In the genomic region with DNA sequence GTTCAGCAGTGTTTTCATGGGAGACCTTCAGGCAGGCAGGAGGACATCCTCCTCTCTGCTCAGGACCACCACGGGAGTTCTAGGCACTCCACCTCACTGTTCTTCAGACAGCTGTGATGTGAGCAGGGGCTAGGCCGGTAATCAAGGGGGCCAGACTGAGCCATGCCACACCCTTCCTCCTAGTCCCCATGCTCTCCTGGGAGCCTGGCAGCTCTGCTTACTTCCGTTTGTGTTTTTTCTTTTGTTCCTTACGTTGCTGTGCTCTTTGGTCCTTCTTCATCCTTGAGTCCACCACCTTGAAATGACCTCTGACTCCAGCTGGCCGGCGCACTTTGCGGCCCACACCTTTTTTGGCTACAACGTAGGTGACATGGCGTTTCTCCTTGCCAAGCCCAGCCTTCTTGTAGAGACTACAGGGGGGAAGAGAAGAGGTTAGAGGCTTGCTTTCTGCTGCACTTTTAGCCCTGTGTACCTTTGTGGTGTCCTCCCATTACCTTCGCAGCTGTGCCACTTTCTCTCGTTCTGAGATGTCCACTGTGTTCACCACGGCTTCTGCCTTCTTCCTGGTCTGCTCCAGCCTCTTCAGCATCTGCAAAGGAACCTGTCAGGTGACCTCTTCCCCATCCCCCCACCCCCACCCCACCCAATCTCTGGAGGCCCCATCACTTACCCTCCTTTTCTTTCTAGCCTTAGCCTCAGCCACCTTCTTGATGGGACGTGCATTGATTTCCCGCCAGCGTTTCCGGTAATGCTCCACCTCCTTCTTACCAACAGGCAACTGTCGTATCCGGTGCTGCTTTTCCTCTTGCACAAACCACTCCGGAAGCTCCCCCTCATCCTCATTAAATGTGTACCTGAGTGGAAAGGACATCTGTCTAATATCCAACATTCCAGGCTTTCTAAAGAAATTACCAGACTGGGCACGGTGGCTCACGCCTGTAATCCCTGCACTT, we compare ENCODE assay signal across 12 cellular contexts. TPM values are rescaled to one million over a fixed set of nuclear protein-coding genes. Genes with fewer than 3 reads are reported as not detected.
DNase-seq lines count a peak whose midpoint lies in the region; ATAC-seq and TF ChIP-seq lines count a peak whose summit lies in the region.
"Had no signal": no experiment of that assay in that cellular context is flagged by ENCODE, and none has a peak within 500 bp of the region (broad histone marks: within the 10 kb centered on the region; RNA-seq: fewer than 3 reads in every experiment).

No MANE protein-coding gene starts in this region.

- intact Hi-C loops in natural killer cell (cut with micrococcal nuclease): no loop called here

- TF ChIP-seq CTCF in natural killer cell (IDR thresholded peaks at IDR 0.05): no peak

- peaks cover 28 to 32% of the 10 kb centered on the region in 2 donors for H3K4me1 Mint-ChIP-seq in natural killer cell treated with Interleukin-12 subunit alpha and Interleukin-12 subunit beta and Interleukin-15 and Interleukin-18, amount 100 ng/mL, for 72 hours (ENCODE audit: low read depth in 2 of 2)
- peaks cover 8 to 24% of the 10 kb centered on the region in 2 donors for H3K4me1 Mint-ChIP-seq in natural killer cell

- peaks cover 49% of the 10 kb centered on the region for H3K36me3 Mint-ChIP-seq in natural killer cell treated with Interleukin-12 subunit alpha and Interleukin-12 subunit beta and Interleukin-15 and Interleukin-18, amount 100 ng/mL, for 72 hours
- H3K36me3 Mint-ChIP-seq in natural killer cell: peaks cover 31% of the 10 kb centered on the region
- peaks cover 31 to 67% of the 10 kb centered on the region in 2 donors for H3K36me3 Mint-ChIP-seq in activated naive CD4-positive, alpha-beta T cell treated with anti-CD3 and anti-CD28 coated beads, Interleukin-2, amount 50 U/mL, for 72 hours

- H3K4me3 Mint-ChIP-seq in natural killer cell treated with Interleukin-12 subunit alpha and Interleukin-12 subunit beta and Interleukin-15 and Interleukin-18, amount 100 ng/mL, for 72 hours: no peak overlapping the region
- no peak overlapping the region for H3K4me3 Mint-ChIP-seq in natural killer cell

- H3K27me3 Mint-ChIP-seq in natural killer cell treated with Interleukin-12 subunit alpha and Interleukin-12 subunit beta and Interleukin-15 and Interleukin-18, amount 100 ng/mL, for 72 hours: no peaks in the 10 kb centered on the region
- no peaks in the 10 kb centered on the region for H3K27me3 Mint-ChIP-seq in natural killer cell (ENCODE audit: low read depth in 2 of 2)

- no peak for DNase-seq in natural killer cell treated with Interleukin-12 subunit alpha and Interleukin-12 subunit beta and Interleukin-15 and Interleukin-18, amount 100 ng/mL, for 72 hours (ENCODE audit: low spot score)
- no peak for DNase-seq in natural killer cell
- no peak for DNase-seq in activated naive CD4-positive, alpha-beta T cell treated with anti-CD3 and anti-CD28 coated beads, Interleukin-2, amount 50 U/mL, for 72 hours (ENCODE audit: low spot score in 2 of 2)
- peak; percentile 19 for DNase-seq in kidney tubule cell (ENCODE audit: low spot score)
- DNase-seq in cerebellar nuclear complex (lab: John Stamatoyannopoulos, UW): no peak
- no peak for DNase-seq in HCEC 1CT
- DNase-seq in DMS 273 (lab: John Stamatoyannopoulos, UW; ENCODE audit: unreplicated experiment): no peak
- DNase-seq: foreskin melanocyte, lower lobe of right lung, NCI-H2029, psoas muscle had no signal

- H3K9me3 Mint-ChIP-seq in natural killer cell treated with Interleukin-12 subunit alpha and Interleukin-12 subunit beta and Interleukin-15 and Interleukin-18, amount 100 ng/mL, for 72 hours: no peaks in the 10 kb centered on the region
- no peaks in the 10 kb centered on the region for H3K9me3 Mint-ChIP-seq in natural killer cell
- no peaks in the 10 kb centered on the region for H3K9me3 Mint-ChIP-seq in activated naive CD4-positive, alpha-beta T cell treated with anti-CD3 and anti-CD28 coated beads, Interleukin-2, amount 50 U/mL, for 72 hours

- peak overlapping the region; percentile 70 to 92 for H3K27ac Mint-ChIP-seq in natural killer cell treated with Interleukin-12 subunit alpha and Interleukin-12 subunit beta and Interleukin-15 and Interleukin-18, amount 100 ng/mL, for 72 hours
- peak overlapping the region in 1 of 2 donors; percentile 70 for H3K27ac Mint-ChIP-seq in natural killer cell
- H3K27ac Mint-ChIP-seq in activated naive CD4-positive, alpha-beta T cell treated with anti-CD3 and anti-CD28 coated beads, Interleukin-2, amount 50 U/mL, for 72 hours: peak overlapping the region; percentile 87 to 94

- ATAC-seq in natural killer cell treated with Interleukin-12 subunit alpha and Interleukin-12 subunit beta and Interleukin-15 and Interleukin-18, amount 100 ng/mL, for 72 hours: peak; percentile 22 to 48
- ATAC-seq in natural killer cell: no peak
- ATAC-seq in activated naive CD4-positive, alpha-beta T cell treated with anti-CD3 and anti-CD28 coated beads, Interleukin-2, amount 50 U/mL, for 72 hours: peak; percentile 22 to 30
- ATAC-seq in GM21423 (IDR thresholded peaks at IDR 0.05; ENCODE audit: unreplicated experiment): no peak
- ATAC-seq: lower lobe of right lung had no signal

RNA-seq across cellular contexts. Expression of gene PSMC5, which starts 7.4 kb away (rescaled TPM):
- 100 to 1,000 TPM; 163 to 202 TPM for total RNA-seq in natural killer cell treated with Interleukin-12 subunit alpha and Interleukin-12 subunit beta and Interleukin-15 and Interleukin-18, amount 100 ng/mL, for 72 hours
- 100 to 1,000 TPM in 2 of 3 donors, 10 to 100 TPM in 1; 91.3 to 114 (median 100) TPM for total RNA-seq in natural killer cell
- total RNA-seq in activated naive CD4-positive, alpha-beta T cell treated with anti-CD3 and anti-CD28 coated beads, Interleukin-2, amount 50 U/mL, for 72 hours: 100 to 1,000 TPM; 129 to 137 TPM

RNA-seq across cellular contexts. Expression of gene FTSJ3, which starts 7.6 kb away (rescaled TPM):
- total RNA-seq in natural killer cell treated with Interleukin-12 subunit alpha and Interleukin-12 subunit beta and Interleukin-15 and Interleukin-18, amount 100 ng/mL, for 72 hours: 100 to 1,000 TPM in 1 of 2 donors, 10 to 100 TPM in 1; 74.2 to 116 TPM
- 10 to 100 TPM; 35.2 to 53.5 (median 51.6) TPM for total RNA-seq in natural killer cell
- 10 to 100 TPM; 47.0 to 55.8 TPM for total RNA-seq in activated naive CD4-positive, alpha-beta T cell treated with anti-CD3 and anti-CD28 coated beads, Interleukin-2, amount 50 U/mL, for 72 hours

RNA-seq across cellular contexts. Expression of gene SMARCD2, which starts 22.6 kb away (rescaled TPM):
- 100 to 1,000 TPM; 102 to 136 TPM for total RNA-seq in natural killer cell treated with Interleukin-12 subunit alpha and Interleukin-12 subunit beta and Interleukin-15 and Interleukin-18, amount 100 ng/mL, for 72 hours
- total RNA-seq in natural killer cell: 100 to 1,000 TPM; 131 to 162 (median 139) TPM
- total RNA-seq in activated naive CD4-positive, alpha-beta T cell treated with anti-CD3 and anti-CD28 coated beads, Interleukin-2, amount 50 U/mL, for 72 hours: 100 to 1,000 TPM in 1 of 2 donors, 10 to 100 TPM in 1; 90.3 to 113 TPM

RNA-seq across cellular contexts. Expression of gene DDX42, which starts 45.9 kb away (rescaled TPM):
- 100 to 1,000 TPM; 107 to 161 TPM for total RNA-seq in natural killer cell treated with Interleukin-12 subunit alpha and Interleukin-12 subunit beta and Interleukin-15 and Interleukin-18, amount 100 ng/mL, for 72 hours
- total RNA-seq in natural killer cell: 100 to 1,000 TPM in 2 of 3 donors, 10 to 100 TPM in 1; 80.1 to 127 (median 110) TPM
- total RNA-seq in activated naive CD4-positive, alpha-beta T cell treated with anti-CD3 and anti-CD28 coated beads, Interleukin-2, amount 50 U/mL, for 72 hours: 100 to 1,000 TPM; 126 to 130 TPM

RNA-seq across cellular contexts. Expression of gene CCDC47, which starts 46.5 kb away (rescaled TPM):
- total RNA-seq in natural killer cell treated with Interleukin-12 subunit alpha and Interleukin-12 subunit beta and Interleukin-15 and Interleukin-18, amount 100 ng/mL, for 72 hours: 100 to 1,000 TPM in 1 of 2 donors, 10 to 100 TPM in 1; 72.6 to 102 TPM
- total RNA-seq in natural killer cell: 10 to 100 TPM; 37.9 to 45.2 (median 41.7) TPM
- 10 to 100 TPM; 53.8 to 75.7 TPM for total RNA-seq in activated naive CD4-positive, alpha-beta T cell treated with anti-CD3 and anti-CD28 coated beads, Interleukin-2, amount 50 U/mL, for 72 hours

Comparison
In these comparisons a context has a peak if more than half of its experiments do, and no peak if none do; other contexts are left out.
1. ATAC-seq: peak in natural killer cell treated with Interleukin-12 subunit alpha and Interleukin-12 subunit beta and Interleukin-15 and Interleukin-18, amount 100 ng/mL, for 72 hours (2 of 2) and activated naive CD4-positive, alpha-beta T cell treated with anti-CD3 and anti-CD28 coated beads, Interleukin-2, amount 50 U/mL, for 72 hours (2 of 2); none in natural killer cell (0 of 3) and GM21423 (single experiment).